24 cellular contexts compared by ENCODE assay signal in the genomic region with DNA sequence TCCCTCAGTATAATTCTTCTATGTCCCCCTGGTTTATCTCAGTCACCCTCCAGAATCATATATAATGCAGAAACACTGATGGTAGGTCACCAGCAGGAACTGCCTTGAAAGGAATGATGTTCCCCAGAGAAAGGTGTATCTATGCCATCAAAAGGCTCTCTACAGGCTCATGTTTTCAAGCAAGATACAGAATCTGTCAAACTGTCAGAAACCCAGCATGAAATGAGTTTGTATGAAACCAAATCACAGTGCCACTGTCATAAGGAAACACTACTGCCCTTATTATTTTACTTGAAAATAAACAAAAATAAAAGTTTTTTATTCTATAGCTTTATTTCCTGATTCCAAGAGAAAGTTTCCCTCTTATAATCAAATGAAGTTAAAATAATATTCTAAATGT.
"Had no signal": no experiment of that assay in that cellular context is flagged by ENCODE, and none has a peak within 500 bp of the region (broad histone marks: within the 10 kb centered on the region; RNA-seq: fewer than 3 reads in every experiment).

No MANE protein-coding gene starts in this region.

- H3K36me3 ChIP-seq: stomach, suprapubic skin, thoracic aorta, thyroid gland, tibial artery, tibial nerve, transverse colon, upper lobe of left lung, upper lobe of right lung, uterus, vagina had no signal

- DNase-seq: stimulated activated CD4-positive, alpha-beta T cell treated with anti-CD3 and anti-CD28 coated beads, Interleukin-2, amount 100 ng/mL, for 48 hours; stimulated activated CD4-positive, alpha-beta T cell treated with anti-CD3 and anti-CD28 coated beads, Interleukin-4, amount 100 ng/mL, for 1 hour; stimulated activated CD4-positive, alpha-beta T cell treated with anti-CD3 and anti-CD28 coated beads, Interleukin-4, amount 100 ng/mL, for 24 hours; stimulated activated CD4-positive, alpha-beta T cell treated with anti-CD3 and anti-CD28 coated beads, Interleukin-4, amount 100 ng/mL, for 4 hours; stimulated activated CD8-positive, alpha-beta memory T cell treated with anti-CD3 and anti-CD28 coated beads, Interleukin-4, amount 100 ng/mL, for 48 hours; stimulated activated naive B cell treated with anti-CD40 and anti-IgM and Interleukin-4, amounts not matched to agents 10 μg/mL and 1 μg/mL and 100 μg/mL, for 72 hours; stimulated activated naive CD4-positive, alpha-beta T cell; stimulated activated naive CD4-positive, alpha-beta T cell treated with Interleukin-2 at 50 U/mL for 16 hours; stimulated activated naive CD8-positive, alpha-beta T cell treated with anti-CD3 and anti-CD28 coated beads, Interleukin-15, amount 100 ng/mL, for 72 hours; stimulated activated naive CD8-positive, alpha-beta T cell treated with anti-CD3 and anti-CD28 coated beads, Interleukin-15, Interleukin-2, amounts not matched to agents 100 U/mL and 50 U/mL, for 24 hours; stomach; substantia nigra; testis; thyroid gland; tibial artery; transverse colon; trophoblast cell; upper lobe of left lung; upper lobe of right lung; uterus had no signal

- H3K9me3 ChIP-seq: stomach, testis, thoracic aorta, thyroid gland, tibial artery, tibial nerve, transverse colon, upper lobe of left lung, upper lobe of right lung, uterus, vagina had no signal

- H3K27me3 ChIP-seq: stomach, suprapubic skin, testis, thyroid gland, tibial artery, tibial nerve, transverse colon, upper lobe of left lung, upper lobe of right lung, uterus, vagina had no signal

- H3K4me3 ChIP-seq: stomach, suprapubic skin, testis, thoracic aorta, thyroid gland, tibial artery, tibial nerve, transverse colon, upper lobe of left lung, upper lobe of right lung, uterus, vagina had no signal

- H3K27ac ChIP-seq: stomach, suprapubic skin, testis, thoracic aorta, thyroid gland, tibial artery, tibial nerve, transverse colon, upper lobe of left lung, upper lobe of right lung, uterus, vagina had no signal
